Comparison of ENCODE assay signal across 18 cellular contexts in genomic region chr6:31879901-31880300, GRCh38. TPM values are rescaled to one million over a fixed set of nuclear protein-coding genes. Genes with fewer than 3 reads are reported as not detected.
DNase-seq lines count a peak whose midpoint lies in the region; ATAC-seq and TF ChIP-seq lines count a peak whose summit lies in the region.
"Had no signal": no experiment of that assay in that cellular context is flagged by ENCODE, and none has a peak within 500 bp of the region (broad histone marks: within the 10 kb centered on the region; RNA-seq: fewer than 3 reads in every experiment).

No MANE protein-coding gene starts in this region.

- peaks cover 52% of the 10 kb centered on the region for H3K36me3 Mint-ChIP-seq in CD8-positive, alpha-beta T cell

- H3K27me3 Mint-ChIP-seq in CD8-positive, alpha-beta T cell (ENCODE audit: low read depth): no peaks in the 10 kb centered on the region

- intact Hi-C loops in HCT116 (cut with micrococcal nuclease): no loop called here
- intact Hi-C loops in colonic mucosa (cut with DNase I): loop anchor here (5.0 to 10.0 kb wide), 2 partner anchors 43 to 205 kb away; no protein-coding TSS in a partner anchor
- intact Hi-C loops in prostate gland (cut with DNase I): no loop called here
- intact Hi-C loops in upper lobe of right lung (cut with DNase I): no loop called here
- intact Hi-C loops in CD8-positive, alpha-beta T cell (cut with DNase I, micrococcal nuclease): no loop called here

- H3K9me3 ChIP-seq in HCT116 (ENCODE audit: control insufficient read depth in 1 of 2, insufficient read depth in 1 of 2, low read depth in 1 of 2, low read length in 2 of 2) (no peaks in the 10 kb centered on the region), colonic mucosa (no peaks in the 10 kb centered on the region), prostate gland (no peaks in the 10 kb centered on the region), upper lobe of right lung (no peaks in the 10 kb centered on the region)
- H3K9me3 ChIP-seq in CD8-positive, alpha-beta T cell (ENCODE audit: low read length): no peaks in the 10 kb centered on the region
- H3K9me3 ChIP-seq: tibial artery had no signal

- no peak overlapping the region for H3K4me3 Mint-ChIP-seq in CD8-positive, alpha-beta T cell
- H3K4me3 Mint-ChIP-seq: HFFc6 had no signal

- peaks cover 28 to 41% of the 10 kb centered on the region in 2 experiments for H3K36me3 ChIP-seq in HCT116 (ENCODE audit: control insufficient read depth in 1 of 2, insufficient read depth in 2 of 2, low read length in 2 of 2)
- H3K36me3 ChIP-seq in colonic mucosa: no peaks in the 10 kb centered on the region
- peaks cover 19 to 22% of the 10 kb centered on the region in 2 donors for H3K36me3 ChIP-seq in prostate gland
- H3K36me3 ChIP-seq in upper lobe of right lung: peaks cover 52% of the 10 kb centered on the region
- H3K36me3 ChIP-seq in CD8-positive, alpha-beta T cell (ENCODE audit: insufficient read depth, low read length): peaks cover 38% of the 10 kb centered on the region

- H3K9me3 Mint-ChIP-seq in CD8-positive, alpha-beta T cell: no peaks in the 10 kb centered on the region
- H3K9me3 Mint-ChIP-seq: HFFc6, WTC11 had no signal

- no peak for TF ChIP-seq RAD21 in HCT116 (IDR thresholded peaks at IDR 0.05; ENCODE audit: low read depth)

- TF ChIP-seq CTCF in HCT116 (IDR thresholded peaks at IDR 0.05 in 2 of 3, conservative IDR thresholded peaks at IDR 0.05 in 1 of 3; ENCODE audit: borderline replicate concordance in 1 of 3, insufficient read depth in 1 of 3, low read depth in 2 of 3, low read length in 2 of 3): no peak
- no peak for TF ChIP-seq CTCF in colonic mucosa (IDR thresholded peaks at IDR 0.05)
- no peak for TF ChIP-seq CTCF in prostate gland (IDR thresholded peaks at IDR 0.05)
- TF ChIP-seq CTCF in upper lobe of right lung (IDR thresholded peaks at IDR 0.05): no peak
- no peak for TF ChIP-seq CTCF in CD8-positive, alpha-beta T cell (IDR thresholded peaks at IDR 0.05)

- no peak for ATAC-seq in HCT116
- ATAC-seq in upper lobe of right lung: no peak
- no peak for ATAC-seq in CD8-positive, alpha-beta T cell
- ATAC-seq: left lobe of liver; stimulated activated naive CD8-positive, alpha-beta T cell treated with anti-CD3 and anti-CD28 coated beads, Interleukin-15, Interleukin-2, amounts not matched to agents 100 U/mL and 50 U/mL, for 24 hours; WTC11 had no signal

- RAD21 ChIA-PET in HCT116 (lab: Charles Lee; ENCODE audit: low non-redundant PET in 1 of 2, low total read pairs in 2 of 2, uncharacterized antibody in 2 of 2, unreplicated experiment in 2 of 2): no interaction called here

- H3K27me3 ChIP-seq in HCT116 (ENCODE audit: insufficient read depth, low read length) (no peaks in the 10 kb centered on the region), colonic mucosa (no peaks in the 10 kb centered on the region), prostate gland (replicated peaks; ENCODE audit: insufficient read depth) (no peaks in the 10 kb centered on the region), upper lobe of right lung (no peaks in the 10 kb centered on the region)
- no peaks in the 10 kb centered on the region for H3K27me3 ChIP-seq in CD8-positive, alpha-beta T cell (ENCODE audit: insufficient read depth, low read length)
- H3K27me3 ChIP-seq: tibial artery had no signal

- DNase-seq in HCT116 (ENCODE audit: low read depth, low spot score) (no peak), colonic mucosa (peak; percentile 63), prostate gland (ENCODE audit: low spot score) (peak; percentile 81), upper lobe of right lung (no peak)
- no peak for DNase-seq in CD8-positive, alpha-beta T cell
- DNase-seq: activated CD4-positive, alpha-beta T cell treated with anti-CD3 and anti-CD28 coated beads, Interleukin-2, amount 50 U/mL, for 48 hours; activated T-cell treated with anti-CD3 and anti-CD28 coated beads for 4 hours; HFFc6; midbrain; NCI-H1417; NCI-H2107; NK-92 treated with Interleukin-12 subunit alpha and Interleukin-12 subunit beta, amount 100 ng/mL, for 24 hours; RPMI8226; stimulated activated CD4-positive, alpha-beta T cell treated with anti-CD3 and anti-CD28 coated beads, Interleukin-4, amount 100 ng/mL, for 1 hour; stimulated activated naive CD8-positive, alpha-beta T cell treated with anti-CD3 and anti-CD28 coated beads, Interleukin-15, Interleukin-2, amounts not matched to agents 100 U/mL and 50 U/mL, for 24 hours; tibial artery had no signal

- TF ChIP-seq POLR2A in HCT116 (IDR thresholded peaks at IDR 0.05; ENCODE audit: borderline replicate concordance, extremely low read depth, insufficient read depth, insufficient read length) (no peak), prostate gland (IDR thresholded peaks at IDR 0.05) (no peak)

- H3K4me1 ChIP-seq in HCT116 (ENCODE audit: control insufficient read depth in 1 of 2, insufficient read depth in 2 of 2, low read length in 2 of 2) (no peaks in the 10 kb centered on the region), colonic mucosa (peaks cover 11% of the 10 kb centered on the region), prostate gland (replicated peaks) (peaks cover 2% of the 10 kb centered on the region), upper lobe of right lung (no peaks in the 10 kb centered on the region)
- no peaks in the 10 kb centered on the region for H3K4me1 ChIP-seq in CD8-positive, alpha-beta T cell (ENCODE audit: insufficient read depth, low read length)
- H3K4me1 ChIP-seq: tibial artery had no signal

- POLR2A ChIA-PET in HCT116 (lab: Charles Lee): no interaction called here
- POLR2A ChIA-PET in CD8-positive, alpha-beta T cell (lab: Charles Lee): no interaction called here

- TSS peak; percentile 92 for BruUV-seq in HCT116 (replicated peaks; lab: Mats Ljungman, UMichigan)

- H3K9me2 ChIP-seq in HCT116 (ENCODE audit: insufficient read depth): no peaks in the 10 kb centered on the region

- H3K27ac ChIP-seq in HCT116 (ENCODE audit: low read depth, low read length) (no peak overlapping the region), colonic mucosa (peak overlapping the region; percentile 93), prostate gland (peak overlapping the region; percentile 98), upper lobe of right lung (no peak overlapping the region)
- no peak overlapping the region for H3K27ac ChIP-seq in CD8-positive, alpha-beta T cell (ENCODE audit: low read depth, low read length)
- H3K27ac ChIP-seq: tibial artery had no signal

- no peaks in the 10 kb centered on the region for H3K79me2 ChIP-seq in HCT116 (ENCODE audit: insufficient read depth, low read length)

- H3K4me2 ChIP-seq in HCT116 (ENCODE audit: low read length): no peak overlapping the region

- H2AFZ ChIP-seq in HCT116 (ENCODE audit: low read depth, low read length, poor library complexity, severe bottlenecking): no peak overlapping the region

- H3K4me1 Mint-ChIP-seq in CD8-positive, alpha-beta T cell (ENCODE audit: low read depth): no peaks in the 10 kb centered on the region

- H3K4me3 ChIP-seq in HCT116 (replicated peaks in 1 of 2; ENCODE audit: low read depth in 1 of 2, low read length in 2 of 2): no peak overlapping the region
- H3K4me3 ChIP-seq in colonic mucosa: no peak overlapping the region
- H3K4me3 ChIP-seq in prostate gland: no peak overlapping the region
- no peak overlapping the region for H3K4me3 ChIP-seq in upper lobe of right lung
- H3K4me3 ChIP-seq in CD8-positive, alpha-beta T cell (ENCODE audit: low read depth, low read length): no peak overlapping the region
- H3K4me3 ChIP-seq: tibial artery had no signal

- 60% methylated on average over 10 of the region's 10 CpGs for WGBS in prostate gland

- no peak overlapping the region for H3K27ac Mint-ChIP-seq in CD8-positive, alpha-beta T cell
- H3K27ac Mint-ChIP-seq: HFFc6 had no signal

- no peaks in the 10 kb centered on the region for H4K20me1 ChIP-seq in HCT116 (ENCODE audit: insufficient read depth)

- CTCF ChIA-PET in HCT116 (lab: Charles Lee): no interaction called here
- CTCF ChIA-PET in CD8-positive, alpha-beta T cell (lab: Charles Lee): interaction anchor here (1.7 kb wide), 1 partner anchor 9 kb away, joined by 6 read pairs; no protein-coding TSS in a partner anchor

- H3K9ac ChIP-seq in HCT116 (ENCODE audit: low read length) (no peak overlapping the region), colonic mucosa (ENCODE audit: low read depth in 2 of 2, low read length in 2 of 2) (peak overlapping the region in 1 of 2 donors; percentile 36)

TF ChIP-seq in HCT116, 20 proteins besides CTCF, POLR2A, EP300 and RAD21:
- TF ChIP-seq FOSL1 (IDR thresholded peaks at IDR 0.05; ENCODE audit: low read depth): no peak
- no peak for TF ChIP-seq YY1 (IDR thresholded peaks at IDR 0.05; ENCODE audit: extremely low read depth, insufficient replicate concordance, low read depth, low read length)
- TF ChIP-seq TCF7L2 (IDR thresholded peaks at IDR 0.05; ENCODE audit: borderline replicate concordance, extremely low read depth, insufficient read depth, insufficient read length): no peak

RNA-seq across cellular contexts. Expression of gene SLC44A4, which starts 1.1 kb away (rescaled TPM):
- total RNA-seq in HCT116 (2021; ENCODE audit: unreplicated experiment) (0.74 TPM), colonic mucosa (100 to 1,000 TPM; 546 to 779 TPM), prostate gland (100 to 1,000 TPM; 125 to 332 TPM), upper lobe of right lung (23.1 TPM)
- polyA plus RNA-seq in HCT116 (2012): 0.07 and 0.22 TPM in 2 replicates
- under 1 TPM in 1 of 2 experiments, not detected in 1; 0.42 TPM for total RNA-seq in CD8-positive, alpha-beta T cell

RNA-seq across cellular contexts. Expression of gene NEU1, which starts 17.3 kb away (rescaled TPM):
- total RNA-seq in HCT116 (2021; ENCODE audit: unreplicated experiment): 15.1 TPM
- polyA plus RNA-seq in HCT116 (2012): 21.8 and 23.0 TPM in 2 replicates
- 10 to 100 TPM; 33.8 to 47.4 TPM for total RNA-seq in colonic mucosa
- total RNA-seq in prostate gland: 100 to 1,000 TPM in 1 of 2 donors, 10 to 100 TPM in 1; 88.4 to 117 TPM
- 81.0 TPM for total RNA-seq in upper lobe of right lung
- 10 to 100 TPM; 30.0 to 30.2 TPM for total RNA-seq in CD8-positive, alpha-beta T cell

RNA-seq across cellular contexts. Expression of gene EHMT2, which starts 17.6 kb away (rescaled TPM):
- total RNA-seq in HCT116 (2021; ENCODE audit: unreplicated experiment): 84.0 TPM
- polyA plus RNA-seq in HCT116 (2012): 79.2 and 79.9 TPM in 2 replicates
- 10 to 100 TPM; 28.4 to 52.1 TPM for total RNA-seq in colonic mucosa
- 10 to 100 TPM; 53.6 to 92.8 TPM for total RNA-seq in prostate gland
- total RNA-seq in upper lobe of right lung: 36.0 TPM
- 10 to 100 TPM; 30.2 to 33.7 TPM for total RNA-seq in CD8-positive, alpha-beta T cell

RNA-seq across cellular contexts. Expression of gene ZBTB12, which starts 22.0 kb away (rescaled TPM):
- total RNA-seq in HCT116 (2021; ENCODE audit: unreplicated experiment) (10.3 TPM), colonic mucosa (1 to 10 TPM; 2.0 to 4.9 TPM), prostate gland (1 to 10 TPM; 3.8 to 4.1 TPM), upper lobe of right lung (3.5 TPM)
- polyA plus RNA-seq in HCT116 (2012): 8.9 and 10.3 TPM in 2 replicates
- total RNA-seq in CD8-positive, alpha-beta T cell: under 1 TPM in 1 of 2 experiments, not detected in 1; 0.27 TPM

RNA-seq across cellular contexts. Expression of gene C2, which starts 47.6 kb away (rescaled TPM):
- total RNA-seq in HCT116 (2021; ENCODE audit: unreplicated experiment): 3.1 TPM
- 0.62 and 0.78 TPM in 2 replicates for polyA plus RNA-seq in HCT116 (2012)
- total RNA-seq in colonic mucosa: 10 to 100 TPM in 1 of 2 donors, 1 to 10 TPM in 1; 7.8 to 15.2 TPM
- total RNA-seq in prostate gland: 10 to 100 TPM in 1 of 2 donors, 1 to 10 TPM in 1; 7.9 to 16.0 TPM
- 282 TPM for total RNA-seq in upper lobe of right lung
- total RNA-seq in CD8-positive, alpha-beta T cell: 1 to 10 TPM; 1.1 to 1.4 TPM

Comparison
In these comparisons a context has a peak if more than half of its experiments do, and no peak if none do; other contexts are left out.
1. DNase-seq: peak in colonic mucosa (single experiment) and prostate gland (single experiment); none in HCT116 (single experiment), upper lobe of right lung (single experiment) and CD8-positive, alpha-beta T cell (0 of 7).
2. H3K27ac ChIP-seq: peak in colonic mucosa (single experiment) and prostate gland (2 of 2); none in HCT116 (single experiment), upper lobe of right lung (single experiment) and CD8-positive, alpha-beta T cell (single experiment).
3. RNA of gene SLC44A4, which starts 1.1 kb away (total RNA-seq): 546 to 779 TPM in colonic mucosa, 125 to 332 TPM in prostate gland and 23.1 TPM in upper lobe of right lung (single experiment); 0.74 TPM in HCT116 (single experiment) and 0.42 TPM in CD8-positive, alpha-beta T cell; every median in the first group is over 10 times any median in the second.